ENCODE assay signal across 1 cellular context in the genomic region with DNA sequence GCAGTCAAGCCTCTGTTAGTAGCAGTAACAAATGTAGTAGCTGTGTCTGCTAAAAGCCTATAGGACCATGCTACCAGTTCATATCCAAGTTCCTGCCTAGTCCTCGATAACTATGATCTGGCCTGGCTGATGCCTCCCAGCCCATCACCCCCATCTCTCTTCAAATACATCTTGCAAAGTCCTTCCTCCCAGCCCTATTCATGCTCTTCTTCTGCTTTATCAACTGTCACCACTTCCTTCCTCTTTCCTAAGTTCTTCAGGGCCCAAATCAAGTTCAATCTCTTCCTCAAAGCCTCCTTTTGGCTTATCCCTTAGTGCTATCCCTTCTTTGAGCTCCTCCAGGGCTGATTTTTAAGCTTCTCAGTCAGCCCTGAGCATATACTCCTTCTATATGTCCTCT.
TF ChIP-seq lines count a peak whose summit lies in the region.

No MANE protein-coding gene starts in this region.

TF ChIP-seq in K562, 482 proteins besides CTCF, POLR2A, EP300 and RAD21 (continued from another document):
- TF ChIP-seq, protein P1, sequence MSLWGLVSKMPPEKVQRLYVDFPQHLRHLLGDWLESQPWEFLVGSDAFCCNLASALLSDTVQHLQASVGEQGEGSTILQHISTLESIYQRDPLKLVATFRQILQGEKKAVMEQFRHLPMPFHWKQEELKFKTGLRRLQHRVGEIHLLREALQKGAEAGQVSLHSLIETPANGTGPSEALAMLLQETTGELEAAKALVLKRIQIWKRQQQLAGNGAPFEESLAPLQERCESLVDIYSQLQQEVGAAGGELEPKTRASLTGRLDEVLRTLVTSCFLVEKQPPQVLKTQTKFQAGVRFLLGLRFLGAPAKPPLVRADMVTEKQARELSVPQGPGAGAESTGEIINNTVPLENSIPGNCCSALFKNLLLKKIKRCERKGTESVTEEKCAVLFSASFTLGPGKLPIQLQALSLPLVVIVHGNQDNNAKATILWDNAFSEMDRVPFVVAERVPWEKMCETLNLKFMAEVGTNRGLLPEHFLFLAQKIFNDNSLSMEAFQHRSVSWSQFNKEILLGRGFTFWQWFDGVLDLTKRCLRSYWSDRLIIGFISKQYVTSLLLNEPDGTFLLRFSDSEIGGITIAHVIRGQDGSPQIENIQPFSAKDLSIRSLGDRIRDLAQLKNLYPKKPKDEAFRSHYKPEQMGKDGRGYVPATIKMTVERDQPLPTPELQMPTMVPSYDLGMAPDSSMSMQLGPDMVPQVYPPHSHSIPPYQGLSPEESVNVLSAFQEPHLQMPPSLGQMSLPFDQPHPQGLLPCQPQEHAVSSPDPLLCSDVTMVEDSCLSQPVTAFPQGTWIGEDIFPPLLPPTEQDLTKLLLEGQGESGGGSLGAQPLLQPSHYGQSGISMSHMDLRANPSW (CRISPR knock-in tag; IDR thresholded peaks at IDR 0.05), result no peak
- TF ChIP-seq EGR1 (conservative IDR thresholded peaks at IDR 0.05) (no peak), SPI1 (IDR thresholded peaks at IDR 0.05; ENCODE audit: borderline replicate concordance, low read depth, low read length) (peak; percentile 76; the same call in 1 of the 2 replicates), MEIS2 (IDR thresholded peaks at IDR 0.05; ENCODE audit: partially characterized antibody) (peak; percentile 6), ARID1B (IDR thresholded peaks at IDR 0.05) (0 out of 2 replicates have a peak, but pooled peaks have one; percentile 21), HNRNPL (IDR thresholded peaks at IDR 0.05; ENCODE audit: low read depth, low read length) (no peak), NCOA4 (IDR thresholded peaks at IDR 0.05; ENCODE audit: partially characterized antibody) (no peak), ZNF445 (CRISPR knock-in tag; IDR thresholded peaks at IDR 0.05; ENCODE audit: low read depth) (no peak), ZNF444 (CRISPR knock-in tag; IDR thresholded peaks at IDR 0.05) (no peak), MCM3 (IDR thresholded peaks at IDR 0.05) (no peak), RFX7 (CRISPR knock-in tag; IDR thresholded peaks at IDR 0.05) (no peak), SNIP1 (IDR thresholded peaks at IDR 0.05; ENCODE audit: low read depth) (no peak), CTBP1 (IDR thresholded peaks at IDR 0.05; ENCODE audit: borderline replicate concordance) (peak; percentile 91), TCF3 (CRISPR knock-in tag; IDR thresholded peaks at IDR 0.05) (no peak), SMARCC2 (IDR thresholded peaks at IDR 0.05; ENCODE audit: low read depth) (no peak), CBX1 (IDR thresholded peaks at IDR 0.05; ENCODE audit: low read depth) (no peak), MECOM (CRISPR knock-in tag; IDR thresholded peaks at IDR 0.05) (0 out of 2 replicates have a peak, but pooled peaks have one; percentile 25), ZNF785 (CRISPR knock-in tag; IDR thresholded peaks at IDR 0.05) (no peak), BCL6 (CRISPR knock-in tag; IDR thresholded peaks at IDR 0.05) (no peak)
- TF ChIP-seq, protein P2, sequence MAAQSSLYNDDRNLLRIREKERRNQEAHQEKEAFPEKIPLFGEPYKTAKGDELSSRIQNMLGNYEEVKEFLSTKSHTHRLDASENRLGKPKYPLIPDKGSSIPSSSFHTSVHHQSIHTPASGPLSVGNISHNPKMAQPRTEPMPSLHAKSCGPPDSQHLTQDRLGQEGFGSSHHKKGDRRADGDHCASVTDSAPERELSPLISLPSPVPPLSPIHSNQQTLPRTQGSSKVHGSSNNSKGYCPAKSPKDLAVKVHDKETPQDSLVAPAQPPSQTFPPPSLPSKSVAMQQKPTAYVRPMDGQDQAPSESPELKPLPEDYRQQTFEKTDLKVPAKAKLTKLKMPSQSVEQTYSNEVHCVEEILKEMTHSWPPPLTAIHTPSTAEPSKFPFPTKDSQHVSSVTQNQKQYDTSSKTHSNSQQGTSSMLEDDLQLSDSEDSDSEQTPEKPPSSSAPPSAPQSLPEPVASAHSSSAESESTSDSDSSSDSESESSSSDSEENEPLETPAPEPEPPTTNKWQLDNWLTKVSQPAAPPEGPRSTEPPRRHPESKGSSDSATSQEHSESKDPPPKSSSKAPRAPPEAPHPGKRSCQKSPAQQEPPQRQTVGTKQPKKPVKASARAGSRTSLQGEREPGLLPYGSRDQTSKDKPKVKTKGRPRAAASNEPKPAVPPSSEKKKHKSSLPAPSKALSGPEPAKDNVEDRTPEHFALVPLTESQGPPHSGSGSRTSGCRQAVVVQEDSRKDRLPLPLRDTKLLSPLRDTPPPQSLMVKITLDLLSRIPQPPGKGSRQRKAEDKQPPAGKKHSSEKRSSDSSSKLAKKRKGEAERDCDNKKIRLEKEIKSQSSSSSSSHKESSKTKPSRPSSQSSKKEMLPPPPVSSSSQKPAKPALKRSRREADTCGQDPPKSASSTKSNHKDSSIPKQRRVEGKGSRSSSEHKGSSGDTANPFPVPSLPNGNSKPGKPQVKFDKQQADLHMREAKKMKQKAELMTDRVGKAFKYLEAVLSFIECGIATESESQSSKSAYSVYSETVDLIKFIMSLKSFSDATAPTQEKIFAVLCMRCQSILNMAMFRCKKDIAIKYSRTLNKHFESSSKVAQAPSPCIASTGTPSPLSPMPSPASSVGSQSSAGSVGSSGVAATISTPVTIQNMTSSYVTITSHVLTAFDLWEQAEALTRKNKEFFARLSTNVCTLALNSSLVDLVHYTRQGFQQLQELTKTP (IDR thresholded peaks at IDR 0.05; ENCODE audit: low read depth in 1 of 2, partially characterized antibody in 2 of 2), result no peak
- TF ChIP-seq, protein P3, sequence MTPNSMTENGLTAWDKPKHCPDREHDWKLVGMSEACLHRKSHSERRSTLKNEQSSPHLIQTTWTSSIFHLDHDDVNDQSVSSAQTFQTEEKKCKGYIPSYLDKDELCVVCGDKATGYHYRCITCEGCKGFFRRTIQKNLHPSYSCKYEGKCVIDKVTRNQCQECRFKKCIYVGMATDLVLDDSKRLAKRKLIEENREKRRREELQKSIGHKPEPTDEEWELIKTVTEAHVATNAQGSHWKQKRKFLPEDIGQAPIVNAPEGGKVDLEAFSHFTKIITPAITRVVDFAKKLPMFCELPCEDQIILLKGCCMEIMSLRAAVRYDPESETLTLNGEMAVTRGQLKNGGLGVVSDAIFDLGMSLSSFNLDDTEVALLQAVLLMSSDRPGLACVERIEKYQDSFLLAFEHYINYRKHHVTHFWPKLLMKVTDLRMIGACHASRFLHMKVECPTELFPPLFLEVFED (CRISPR knock-in tag; conservative IDR thresholded peaks at IDR 0.05), result no peak
- TF ChIP-seq, protein P4, sequence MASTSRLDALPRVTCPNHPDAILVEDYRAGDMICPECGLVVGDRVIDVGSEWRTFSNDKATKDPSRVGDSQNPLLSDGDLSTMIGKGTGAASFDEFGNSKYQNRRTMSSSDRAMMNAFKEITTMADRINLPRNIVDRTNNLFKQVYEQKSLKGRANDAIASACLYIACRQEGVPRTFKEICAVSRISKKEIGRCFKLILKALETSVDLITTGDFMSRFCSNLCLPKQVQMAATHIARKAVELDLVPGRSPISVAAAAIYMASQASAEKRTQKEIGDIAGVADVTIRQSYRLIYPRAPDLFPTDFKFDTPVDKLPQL (IDR thresholded peaks at IDR 0.05; ENCODE audit: extremely low read depth, insufficient read length), result no peak
